Comparison of ENCODE assay signal across 16 cellular contexts in genomic region chr10:69840773-69841172, GRCh38.
"Had no signal": no experiment of that assay in that cellular context is flagged by ENCODE, and none has a peak within 500 bp of the region (broad histone marks: within the 10 kb centered on the region; RNA-seq: fewer than 3 reads in every experiment).

No MANE protein-coding gene starts in this region.

- H3K4me1 ChIP-seq: foreskin keratinocyte, prostate gland had no signal

- DNase-seq: effector CD4-positive, alpha-beta T cell; endodermal cell; erythroblast; foreskin keratinocyte; immature natural killer cell; mammary epithelial cell; natural killer cell; sigmoid colon; stimulated activated CD4-positive, alpha-beta T cell treated with anti-CD3 and anti-CD28 coated beads, Interleukin-2, amount 100 ng/mL, for 24 hours; stimulated activated naive CD4-positive, alpha-beta T cell; trophoblast cell had no signal

- H3K9me3 Mint-ChIP-seq: endodermal cell, immature natural killer cell, mesothelial cell of epicardium, natural killer cell had no signal

- H3K4me3 ChIP-seq: coronary artery, prostate gland, sigmoid colon, skin epidermis had no signal

- H3K36me3 ChIP-seq: prostate gland, sigmoid colon had no signal

- H3K36me3 Mint-ChIP-seq: immature natural killer cell, mesothelial cell of epicardium, natural killer cell had no signal

- H3K27me3 ChIP-seq: sigmoid colon had no signal

- H3K4me3 Mint-ChIP-seq: endodermal cell, mesothelial cell of epicardium had no signal

- H3K27ac ChIP-seq: coronary artery, foreskin keratinocyte, parathyroid adenoma, prostate gland, sigmoid colon, skin epidermis had no signal

- H3K9me3 ChIP-seq: prostate gland, sigmoid colon had no signal

- ATAC-seq: natural killer cell had no signal

- H3K27ac Mint-ChIP-seq: endodermal cell had no signal
